Comparison of ENCODE assay signal across 8 cellular contexts in the genomic region with DNA sequence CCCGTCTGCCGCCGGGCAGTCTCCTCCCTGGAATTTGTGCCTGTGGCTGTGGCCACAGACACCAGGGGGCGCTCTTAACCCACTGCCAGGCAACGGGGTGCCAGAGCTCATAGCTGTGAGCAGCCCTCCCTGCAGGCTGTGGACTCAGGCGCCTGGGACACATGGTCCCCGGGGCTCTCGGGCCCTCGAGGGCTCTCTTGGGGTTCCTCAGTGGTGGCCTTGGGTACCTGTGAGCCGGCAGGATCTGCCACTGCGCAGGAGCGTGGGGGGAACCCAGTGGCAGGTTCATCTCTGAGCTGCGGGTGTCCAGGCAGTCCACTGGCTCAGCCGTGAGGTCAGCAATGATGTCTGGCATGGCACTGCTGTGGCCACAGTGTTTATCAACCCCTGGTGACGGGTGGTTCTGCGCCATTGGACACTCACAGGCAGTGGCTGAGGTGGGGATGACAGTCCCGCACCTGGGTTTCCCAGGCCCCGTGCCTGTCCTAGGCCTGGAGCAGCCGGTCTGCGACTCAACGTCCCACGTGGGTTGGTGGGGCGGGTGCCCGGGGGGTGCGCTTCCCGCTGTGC. TPM values are rescaled to one million over a fixed set of nuclear protein-coding genes. Genes with fewer than 3 reads are reported as not detected.
DNase-seq lines count a peak whose midpoint lies in the region; ATAC-seq, FAIRE-seq and TF ChIP-seq lines count a peak whose summit lies in the region.

No MANE protein-coding gene starts in this region.

- DNase-seq in D721Med (ENCODE audit: insufficient read length, low spot score) (peak; percentile 95), HCEC 1CT (peak; percentile 22), OCI-M1 (lab: John Stamatoyannopoulos, UW) (peak; percentile 78), fibroblast of pulmonary artery (ENCODE audit: low read depth) (peak; percentile 66), upper lobe of left lung (peak; percentile 58 to 85), mesenteric fat pad (ENCODE audit: low spot score) (no peak)
- DNase-seq in activated T-cell treated with anti-CD3 and anti-CD28 coated beads, Interleukin-2, amount 50 U/mL, for 1 hour: peak; percentile 79

- H2AFZ ChIP-seq in parathyroid adenoma: no peak overlapping the region

- TF ChIP-seq CTCF in D721Med (IDR thresholded peaks at IDR 0.05; ENCODE audit: insufficient read depth, missing control alignments) (peak; percentile 81), fibroblast of pulmonary artery (IDR thresholded peaks at IDR 0.05; ENCODE audit: low read length, missing control alignments) (peak; percentile 84), parathyroid adenoma (IDR thresholded peaks at IDR 0.05) (peak; percentile 87), upper lobe of left lung (IDR thresholded peaks at IDR 0.05) (peak; percentile 86 to 94 (median 88))

- H3K27me3 ChIP-seq in parathyroid adenoma (ENCODE audit: control insufficient read depth, insufficient read depth, low read length) (no peaks in the 10 kb centered on the region), upper lobe of left lung (no peaks in the 10 kb centered on the region)

- H3K4me3 ChIP-seq in fibroblast of pulmonary artery (replicated peaks; ENCODE audit: low read depth, low read length) (no peak overlapping the region), parathyroid adenoma (ENCODE audit: low read depth, low read length) (no peak overlapping the region), upper lobe of left lung (no peak overlapping the region)

- no peak for TF ChIP-seq EP300 in upper lobe of left lung (IDR thresholded peaks at IDR 0.05)

- 65 to 77% methylated on average over 11 to 24 of the region's 26 CpGs for WGBS in upper lobe of left lung, 2 donors

- H3K4me2 ChIP-seq in parathyroid adenoma (ENCODE audit: low read length): no peak overlapping the region

- H3K27ac ChIP-seq in parathyroid adenoma (no peak overlapping the region), upper lobe of left lung (no peak overlapping the region)

- no peaks in the 10 kb centered on the region for H3K36me3 ChIP-seq in parathyroid adenoma (ENCODE audit: control insufficient read depth, insufficient read depth, low read length)
- peaks cover 4 to 47% (median 29%) of the 10 kb centered on the region in 4 donors for H3K36me3 ChIP-seq in upper lobe of left lung

- no peaks in the 10 kb centered on the region for H3K79me2 ChIP-seq in parathyroid adenoma

- TF ChIP-seq POLR2A in upper lobe of left lung (IDR thresholded peaks at IDR 0.05): no peak

- H3K4me1 ChIP-seq in parathyroid adenoma: no peaks in the 10 kb centered on the region
- H3K4me1 ChIP-seq in upper lobe of left lung: no peaks in the 10 kb centered on the region

- FAIRE-seq in D721Med (lab: Jason Lieb, UNC): no peak

- H3K9me3 ChIP-seq in parathyroid adenoma (ENCODE audit: control insufficient read depth, low read length) (no peaks in the 10 kb centered on the region), upper lobe of left lung (no peaks in the 10 kb centered on the region)

- ATAC-seq in upper lobe of left lung (ENCODE audit: low FRiP score in 2 of 2): peak; percentile 90 to 93

- no peak overlapping the region for H3K9ac ChIP-seq in parathyroid adenoma

RNA-seq across cellular contexts. Expression of a gene that starts 37.2 kb away (rescaled TPM):
- total RNA-seq in upper lobe of left lung: 100 to 1,000 TPM in 1 of 6 donors, 10 to 100 TPM in 5; 36.4 to 150 (median 41.0) TPM
- total RNA-seq in mesenteric fat pad: 34.7 TPM

RNA-seq across cellular contexts. Expression of a gene that starts 53.9 kb away (rescaled TPM):
- total RNA-seq in upper lobe of left lung (10 to 100 TPM; 12.2 to 65.0 (median 32.3) TPM), mesenteric fat pad (19.0 TPM)
